Comparison of ENCODE assay signal across 26 cellular contexts in genomic region chr11:71321433-71322191, GRCh38.
DNase-seq lines count a peak whose midpoint lies in the region; ATAC-seq, FAIRE-seq and TF ChIP-seq lines count a peak whose summit lies in the region.
"Had no signal": no experiment of that assay in that cellular context is flagged by ENCODE, and none has a peak within 500 bp of the region (broad histone marks: within the 10 kb centered on the region; RNA-seq: fewer than 3 reads in every experiment).

No MANE protein-coding gene starts in this region.

- no peak for TF ChIP-seq RAD21 in K562 (CRISPR knock-in tag; conservative IDR thresholded peaks at IDR 0.05 in 1 of 2, IDR thresholded peaks at IDR 0.05 in 1 of 2)

- H3K27ac Mint-ChIP-seq in CD8-positive, alpha-beta T cell, result peak overlapping the region; percentile 49
- H3K27ac Mint-ChIP-seq: CD4-positive, alpha-beta T cell; GM23338; H9; IgD-negative memory B cell had no signal

- H3K4me3 ChIP-seq in CD8-positive, alpha-beta T cell (ENCODE audit: low read depth, low read length), result no peak overlapping the region
- H3K4me3 ChIP-seq in K562 (no peak overlapping the region), right lobe of liver (no peak overlapping the region), spleen (no peak overlapping the region), dorsolateral prefrontal cortex (no peak overlapping the region)
- H3K4me3 ChIP-seq: A549; BLaER1 treated with 17β-estradiol and CSF1 and Interleukin-3, amounts not matched to agents 10 nM and 100 nM; GM23338; SK-N-MC had no signal

- no peak for TF ChIP-seq EP300 in K562 (IDR thresholded peaks at IDR 0.05; ENCODE audit: low read length)

- TF ChIP-seq POLR2A in K562 (conservative IDR thresholded peaks at IDR 0.05), result no peak
- no peak for TF ChIP-seq POLR2A in right lobe of liver (IDR thresholded peaks at IDR 0.05)
- TF ChIP-seq POLR2A in spleen (IDR thresholded peaks at IDR 0.05), result no peak

- H3K36me3 Mint-ChIP-seq in CD8-positive, alpha-beta T cell, result no peaks in the 10 kb centered on the region

- in situ Hi-C loops in K562 (cut with MboI), result no loop called here

- H3K79me2 ChIP-seq in K562 (ENCODE audit: control insufficient read depth, insufficient read depth, low read length), result no peaks in the 10 kb centered on the region

- H3K4me1 ChIP-seq in CD8-positive, alpha-beta T cell (ENCODE audit: insufficient read depth, low read length), result no peaks in the 10 kb centered on the region
- H3K4me1 ChIP-seq in K562 (replicated peaks in 1 of 2; ENCODE audit: control insufficient read depth in 2 of 2, insufficient read depth in 2 of 2, low read length in 2 of 2), result no peaks in the 10 kb centered on the region; a peak in 1 of 5 replicates
- peaks cover 0 to 11% (median 0%) of the 10 kb centered on the region in 4 donors for H3K4me1 ChIP-seq in right lobe of liver
- H3K4me1 ChIP-seq in spleen, result no peaks in the 10 kb centered on the region
- H3K4me1 ChIP-seq: A549; BLaER1 treated with 17β-estradiol and CSF1 and Interleukin-3, amounts not matched to agents 10 nM and 100 nM had no signal

- no peaks in the 10 kb centered on the region for H3K9me3 ChIP-seq in CD8-positive, alpha-beta T cell (ENCODE audit: low read length)
- H3K9me3 ChIP-seq in K562 (replicated peaks; ENCODE audit: control insufficient read depth, insufficient read depth, low read depth, low read length) (no peaks in the 10 kb centered on the region; the same call in 1 of the 2 replicates), right lobe of liver (no peaks in the 10 kb centered on the region), spleen (peaks cover 0 to 38% (median 29%) of the 10 kb centered on the region in 8 donors)

- H3K9me3 Mint-ChIP-seq in CD8-positive, alpha-beta T cell, result peaks cover 7% of the 10 kb centered on the region

- no peak overlapping the region for H3K4me3 Mint-ChIP-seq in CD8-positive, alpha-beta T cell
- H3K4me3 Mint-ChIP-seq: CD4-positive, alpha-beta T cell; GM23338; H9; IgD-negative memory B cell had no signal

- ATAC-seq in CD8-positive, alpha-beta T cell, result no peak
- ATAC-seq in K562 (no peak), right lobe of liver (peak in 3 of 4 donors; percentile 30 to 79 (median 41)), HG03469 (IDR thresholded peaks at IDR 0.05; ENCODE audit: unreplicated experiment) (no peak)
- ATAC-seq: A549, GM23338 had no signal

- no peaks in the 10 kb centered on the region; the same call in 1 of the 2 replicates for H4K20me1 ChIP-seq in K562 (replicated peaks; ENCODE audit: control insufficient read depth, insufficient read depth, low read length)
- H4K20me1 ChIP-seq: BLaER1 treated with 17β-estradiol and CSF1 and Interleukin-3, amounts not matched to agents 10 nM and 100 nM had no signal

- FAIRE-seq in K562 (lab: Jason Lieb, UNC), result no peak
- FAIRE-seq: A549, G401.6, RCC 7860 had no signal

- intact Hi-C loops in CD8-positive, alpha-beta T cell (cut with DNase I, micrococcal nuclease), result no loop called here
- intact Hi-C loops in K562 (cut with micrococcal nuclease) (no loop called here), right lobe of liver (cut with DNase I) (no loop called here), spleen (cut with DNase I; ENCODE audit: low total_unique reads) (no loop called here), dorsolateral prefrontal cortex (cut with DNase I) (no loop called here)

- CTCF ChIA-PET in CD8-positive, alpha-beta T cell (lab: Charles Lee), result no interaction called here
- CTCF ChIA-PET in K562 (lab: Yijun Ruan, JAX; ENCODE audit: low intra/inter-chr PET ratio), result no interaction called here

- H3K9me1 ChIP-seq in K562 (ENCODE audit: control insufficient read depth, insufficient read depth, low read length), result no peaks in the 10 kb centered on the region

- WGBS in K562 (ENCODE audit: insufficient coverage, low coverage, missing lambda C conversion rate), result under 1% methylated on average over 11 of the region's 11 CpGs
- WGBS in right lobe of liver (ENCODE audit: insufficient coverage, low coverage, low lambda C conversion rate, missing lambda C conversion rate), result 47% methylated on average over 3 of the region's 11 CpGs
- WGBS in spleen, 5 donors, result 78 to 87% (median 82%) methylated on average over 8 to 11 of the region's 11 CpGs

- no peak overlapping the region for H3K4me2 ChIP-seq in K562 (ENCODE audit: insufficient read depth, low read length)
- H3K4me2 ChIP-seq: A549; BLaER1 treated with 17β-estradiol and CSF1 and Interleukin-3, amounts not matched to agents 10 nM and 100 nM; GM23338 had no signal

- no peaks in the 10 kb centered on the region for H3K27me3 ChIP-seq in CD8-positive, alpha-beta T cell (ENCODE audit: insufficient read depth, low read length)
- H3K27me3 ChIP-seq in K562 (ENCODE audit: control insufficient read depth in 2 of 2, insufficient read depth in 2 of 2, low read length in 2 of 2) (peaks cover 0 to 48% of the 10 kb centered on the region in 2 experiments; a peak in 1 of 5 replicates), right lobe of liver (no peaks in the 10 kb centered on the region), spleen (replicated peaks in 1 of 7) (peaks cover 0 to 4% (median 0%) of the 10 kb centered on the region in 7 donors), dorsolateral prefrontal cortex (peaks cover 0 to 7% (median 0%) of the 10 kb centered on the region in 45 donors)
- H3K27me3 ChIP-seq: BLaER1 treated with 17β-estradiol and CSF1 and Interleukin-3, amounts not matched to agents 10 nM and 100 nM had no signal

- no peaks in the 10 kb centered on the region for H3K4me1 Mint-ChIP-seq in CD8-positive, alpha-beta T cell (ENCODE audit: low read depth)
- H3K4me1 Mint-ChIP-seq: GM23338, H9, IgD-negative memory B cell had no signal

- no TSS peak for BruUV-seq in K562 (replicated peaks; lab: Mats Ljungman, UMichigan)

- no peak overlapping the region for H3K27ac ChIP-seq in CD8-positive, alpha-beta T cell (ENCODE audit: low read depth, low read length)
- H3K27ac ChIP-seq in K562 (ENCODE audit: extremely low read depth, low read depth, low read length), result no peak overlapping the region
- H3K27ac ChIP-seq in right lobe of liver, result no peak overlapping the region
- no peak overlapping the region for H3K27ac ChIP-seq in spleen
- H3K27ac ChIP-seq in dorsolateral prefrontal cortex, result no peak overlapping the region
- H3K27ac ChIP-seq: A549; BLaER1 treated with 17β-estradiol and CSF1 and Interleukin-3, amounts not matched to agents 10 nM and 100 nM; SK-N-MC had no signal

- no peak for DNase-seq in CD8-positive, alpha-beta T cell
- DNase-seq in K562 (ENCODE audit: extremely low read depth in 1 of 4, low spot score in 3 of 4) (no peak), right lobe of liver (peak in 1 of 3 donors; percentile 11), spleen (peak; percentile 31), dorsolateral prefrontal cortex (no peak)
- no peak for DNase-seq in activated CD4-positive, CD25-positive, alpha-beta regulatory T cell treated with anti-CD3 and anti-CD28 coated beads, Interleukin-2, amount 50 U/mL, for 72 hours
- DNase-seq: AML-193; CD4-positive, alpha-beta T cell; COR-L47; DMS53; H9; NCI-H1048; NCI-H1417 treated with DMSO at 0.1 percent for 48 hours; NCI-H187; NCI-H446; NCI-H524 treated with DMSO at 0.1 percent for 48 hours; NCI-H774; SIG-M5 had no signal

- no peak overlapping the region for H2AFZ ChIP-seq in K562 (ENCODE audit: low read depth, low read length)
- H2AFZ ChIP-seq: GM23338 had no signal

- TF ChIP-seq CTCF in CD8-positive, alpha-beta T cell (IDR thresholded peaks at IDR 0.05), result no peak
- TF ChIP-seq CTCF in K562 (IDR thresholded peaks at IDR 0.05 in 2 of 3, conservative IDR thresholded peaks at IDR 0.05 in 1 of 3; ENCODE audit: insufficient read depth in 2 of 3, low read depth in 1 of 3, low read length in 3 of 3) (no peak), right lobe of liver (IDR thresholded peaks at IDR 0.05) (no peak), spleen (IDR thresholded peaks at IDR 0.05 in 8 of 11, conservative IDR thresholded peaks at IDR 0.05 in 3 of 11) (no peak), dorsolateral prefrontal cortex (IDR thresholded peaks at IDR 0.05 in 54 of 56, conservative IDR thresholded peaks at IDR 0.05 in 2 of 56; ENCODE audit: low read depth in 1 of 56, partially characterized antibody in 56 of 56) (no peak)

- POLR2A ChIA-PET in CD8-positive, alpha-beta T cell (lab: Charles Lee), result no interaction called here
- POLR2A ChIA-PET in K562 (lab: Yijun Ruan, JAX), result no interaction called here

- no peaks in the 10 kb centered on the region for H3K36me3 ChIP-seq in CD8-positive, alpha-beta T cell (ENCODE audit: insufficient read depth, low read length)
- H3K36me3 ChIP-seq in K562 (ENCODE audit: control insufficient read depth, insufficient read depth, low read length) (no peaks in the 10 kb centered on the region), right lobe of liver (no peaks in the 10 kb centered on the region), spleen (no peaks in the 10 kb centered on the region)
- H3K36me3 ChIP-seq: BLaER1 treated with 17β-estradiol and CSF1 and Interleukin-3, amounts not matched to agents 10 nM and 100 nM had no signal

- H3K9ac ChIP-seq in K562 (ENCODE audit: insufficient read depth in 1 of 2, low read depth in 2 of 2, low read length in 2 of 2), result no peak overlapping the region
- H3K9ac ChIP-seq: BLaER1 treated with 17β-estradiol and CSF1 and Interleukin-3, amounts not matched to agents 10 nM and 100 nM had no signal

- peaks cover 17% of the 10 kb centered on the region for H3K27me3 Mint-ChIP-seq in CD8-positive, alpha-beta T cell (ENCODE audit: low read depth)

TF ChIP-seq in K562, 482 proteins besides CTCF, POLR2A, EP300 and RAD21:
- no peak for TF ChIP-seq MED1 (CRISPR knock-in tag; IDR thresholded peaks at IDR 0.05; ENCODE audit: borderline replicate concordance)
- TF ChIP-seq CEBPB (tag; IDR thresholded peaks at IDR 0.05), result peak; percentile 69
- no peak for TF ChIP-seq CEBPG (CRISPR knock-in tag; IDR thresholded peaks at IDR 0.05)
- TF ChIP-seq CEBPG (tag; conservative IDR thresholded peaks at IDR 0.05 in 1 of 2, IDR thresholded peaks at IDR 0.05 in 1 of 2), result 0 out of 4 replicates have a peak, but pooled peaks of 1 of the 2 experiments have one; percentile 17

Comparison
In these comparisons a context has a peak if more than half of its experiments do, and no peak if none do; other contexts are left out.
1. ATAC-seq: peak in right lobe of liver (3 of 4); none in CD8-positive, alpha-beta T cell (single experiment), K562 (single experiment) and HG03469 (single experiment).